ENCODE assay signal across 1 cellular context in the genomic region with DNA sequence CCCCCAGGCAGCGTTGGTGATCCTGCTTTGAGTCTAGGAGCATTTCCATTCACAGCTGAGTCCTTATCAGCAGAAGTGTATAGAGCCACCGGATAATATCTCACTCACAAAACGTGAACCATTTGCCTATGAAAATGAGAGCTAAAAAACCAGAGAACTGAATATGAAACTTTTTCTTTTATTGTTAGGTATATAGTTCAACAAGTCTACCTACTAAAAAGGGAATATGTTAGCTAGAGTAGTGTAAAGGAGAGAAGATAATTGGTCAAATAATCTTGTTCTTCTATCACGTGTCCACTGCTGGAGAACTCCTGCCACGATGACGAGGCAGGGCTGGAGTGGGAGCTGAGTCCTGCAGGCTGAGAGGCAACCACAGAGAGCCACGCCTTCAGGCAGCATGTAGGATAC.
TF ChIP-seq lines count a peak whose summit lies in the region.

No MANE protein-coding gene starts in this region.

TF ChIP-seq in SK-N-SH, 30 proteins besides CTCF, POLR2A, EP300 and RAD21:
- TF ChIP-seq, protein P1, sequence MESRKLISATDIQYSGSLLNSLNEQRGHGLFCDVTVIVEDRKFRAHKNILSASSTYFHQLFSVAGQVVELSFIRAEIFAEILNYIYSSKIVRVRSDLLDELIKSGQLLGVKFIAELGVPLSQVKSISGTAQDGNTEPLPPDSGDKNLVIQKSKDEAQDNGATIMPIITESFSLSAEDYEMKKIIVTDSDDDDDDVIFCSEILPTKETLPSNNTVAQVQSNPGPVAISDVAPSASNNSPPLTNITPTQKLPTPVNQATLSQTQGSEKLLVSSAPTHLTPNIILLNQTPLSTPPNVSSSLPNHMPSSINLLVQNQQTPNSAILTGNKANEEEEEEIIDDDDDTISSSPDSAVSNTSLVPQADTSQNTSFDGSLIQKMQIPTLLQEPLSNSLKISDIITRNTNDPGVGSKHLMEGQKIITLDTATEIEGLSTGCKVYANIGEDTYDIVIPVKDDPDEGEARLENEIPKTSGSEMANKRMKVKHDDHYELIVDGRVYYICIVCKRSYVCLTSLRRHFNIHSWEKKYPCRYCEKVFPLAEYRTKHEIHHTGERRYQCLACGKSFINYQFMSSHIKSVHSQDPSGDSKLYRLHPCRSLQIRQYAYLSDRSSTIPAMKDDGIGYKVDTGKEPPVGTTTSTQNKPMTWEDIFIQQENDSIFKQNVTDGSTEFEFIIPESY (IDR thresholded peaks at IDR 0.05; ENCODE audit: borderline replicate concordance, low read depth) = no peak
- TF ChIP-seq CHD2 (IDR thresholded peaks at IDR 0.05; ENCODE audit: low read length, partially characterized antibody) = peak; percentile 22
- TF ChIP-seq RCOR1 (IDR thresholded peaks at IDR 0.05; ENCODE audit: low read length) = peak; percentile 44
- TF ChIP-seq POLR2AphosphoS5 (IDR thresholded peaks at IDR 0.05; ENCODE audit: low read depth, low read length) = no peak
- TF ChIP-seq GATA2 (CRISPR knock-in tag; IDR thresholded peaks at IDR 0.05) = peak; percentile 83
